In genomic region chr15:71275098-71275497, GRCh38 we compare ENCODE assay signal across 13 cellular contexts.
DNase-seq lines count a peak whose midpoint lies in the region; ATAC-seq and TF ChIP-seq lines count a peak whose summit lies in the region.
"Had no signal": no experiment of that assay in that cellular context is flagged by ENCODE, and none has a peak within 500 bp of the region (broad histone marks: within the 10 kb centered on the region; RNA-seq: fewer than 3 reads in every experiment).

No MANE protein-coding gene starts in this region.

- H2AFZ ChIP-seq in HCT116 (ENCODE audit: low read depth, low read length, poor library complexity, severe bottlenecking): no peak overlapping the region

- TF ChIP-seq CTCF in HCT116 (IDR thresholded peaks at IDR 0.05 in 2 of 3, conservative IDR thresholded peaks at IDR 0.05 in 1 of 3; ENCODE audit: borderline replicate concordance in 1 of 3, insufficient read depth in 1 of 3, low read depth in 2 of 3, low read length in 2 of 3): no peak
- no peak for TF ChIP-seq CTCF in foreskin keratinocyte (conservative IDR thresholded peaks at IDR 0.05)

- no peak for TF ChIP-seq POLR2A in HCT116 (IDR thresholded peaks at IDR 0.05; ENCODE audit: borderline replicate concordance, extremely low read depth, insufficient read depth, insufficient read length)

- H3K4me1 ChIP-seq in HCT116 (ENCODE audit: control insufficient read depth in 1 of 2, insufficient read depth in 2 of 2, low read length in 2 of 2) (peaks cover 51% of the 10 kb centered on the region in 2 experiments), foreskin keratinocyte (peaks cover 47% of the 10 kb centered on the region)

- DNase-seq in HCT116 (ENCODE audit: low read depth, low spot score) (no peak), amniotic epithelial cell (ENCODE audit: low read depth) (peak; percentile 44), foreskin keratinocyte (peak in 1 of 2 donors; percentile 66), smooth muscle cell of the brain vasculature (ENCODE audit: low read depth, low spot score) (peak; percentile 83), left lobe of liver (ENCODE audit: low spot score) (no peak)
- no peak for DNase-seq in stimulated activated naive B cell treated with anti-CD40 and anti-IgM and Interleukin-4, amounts not matched to agents 10 μg/mL and 1 μg/mL and 100 μg/mL, for 72 hours
- DNase-seq: activated naive CD4-positive, alpha-beta T cell treated with anti-CD3 and anti-CD28 coated beads for 36 hours; DMS153; naive B cell; NCI-H1417; T-helper 2 cell had no signal

- no peak overlapping the region for H3K27ac Mint-ChIP-seq in stimulated activated naive B cell treated with anti-CD40 and anti-IgM and Interleukin-4, amounts not matched to agents 10 μg/mL and 1 μg/mL and 100 μg/mL, for 72 hours
- H3K27ac Mint-ChIP-seq: activated naive CD4-positive, alpha-beta T cell treated with anti-CD3 and anti-CD28 coated beads for 36 hours; naive B cell had no signal

- ATAC-seq in HCT116 (no peak), foreskin keratinocyte (no peak), GM18520 (IDR thresholded peaks at IDR 0.05; ENCODE audit: unreplicated experiment) (no peak), left lobe of liver (no peak), GM21786 (IDR thresholded peaks at IDR 0.05; ENCODE audit: unreplicated experiment) (no peak)
- ATAC-seq in stimulated activated naive B cell treated with anti-CD40 and anti-IgM and Interleukin-4, amounts not matched to agents 10 μg/mL and 1 μg/mL and 100 μg/mL, for 72 hours (replicated peaks): no peak

- H3K27ac ChIP-seq in HCT116 (ENCODE audit: low read depth, low read length): peak overlapping the region; percentile 43; the same call in 1 of the 2 replicates
- H3K27ac ChIP-seq in foreskin keratinocyte: peak overlapping the region; percentile 78

- CTCF ChIA-PET in HCT116 (lab: Charles Lee): no interaction called here

- RAD21 ChIA-PET in HCT116 (lab: Charles Lee; ENCODE audit: low non-redundant PET in 1 of 2, low total read pairs in 2 of 2, uncharacterized antibody in 2 of 2, unreplicated experiment in 2 of 2): no interaction called here

- peaks cover 5% of the 10 kb centered on the region in 2 donors for H3K9me3 Mint-ChIP-seq in stimulated activated naive B cell treated with anti-CD40 and anti-IgM and Interleukin-4, amounts not matched to agents 10 μg/mL and 1 μg/mL and 100 μg/mL, for 72 hours

- H3K36me3 Mint-ChIP-seq in stimulated activated naive B cell treated with anti-CD40 and anti-IgM and Interleukin-4, amounts not matched to agents 10 μg/mL and 1 μg/mL and 100 μg/mL, for 72 hours: no peaks in the 10 kb centered on the region

- no peaks in the 10 kb centered on the region for H3K9me3 ChIP-seq in HCT116 (ENCODE audit: control insufficient read depth in 1 of 2, insufficient read depth in 1 of 2, low read depth in 1 of 2, low read length in 2 of 2)

- no peak overlapping the region for H3K4me2 ChIP-seq in HCT116 (ENCODE audit: low read length)

- H3K4me1 Mint-ChIP-seq in stimulated activated naive B cell treated with anti-CD40 and anti-IgM and Interleukin-4, amounts not matched to agents 10 μg/mL and 1 μg/mL and 100 μg/mL, for 72 hours: no peaks in the 10 kb centered on the region
- H3K4me1 Mint-ChIP-seq: naive B cell had no signal

- H3K36me3 ChIP-seq in HCT116 (ENCODE audit: control insufficient read depth in 1 of 2, insufficient read depth in 2 of 2, low read length in 2 of 2): no peaks in the 10 kb centered on the region

- intact Hi-C loops in HCT116 (cut with micrococcal nuclease): no loop called here

- TF ChIP-seq RAD21 in HCT116 (IDR thresholded peaks at IDR 0.05; ENCODE audit: low read depth): no peak

- H3K4me3 Mint-ChIP-seq in stimulated activated naive B cell treated with anti-CD40 and anti-IgM and Interleukin-4, amounts not matched to agents 10 μg/mL and 1 μg/mL and 100 μg/mL, for 72 hours: no peak overlapping the region
- H3K4me3 Mint-ChIP-seq: activated naive CD4-positive, alpha-beta T cell treated with anti-CD3 and anti-CD28 coated beads for 36 hours; naive B cell had no signal

- H3K27me3 Mint-ChIP-seq in stimulated activated naive B cell treated with anti-CD40 and anti-IgM and Interleukin-4, amounts not matched to agents 10 μg/mL and 1 μg/mL and 100 μg/mL, for 72 hours: no peaks in the 10 kb centered on the region

- no peaks in the 10 kb centered on the region for H4K20me1 ChIP-seq in HCT116 (ENCODE audit: insufficient read depth)

- BruUV-seq in HCT116 (replicated peaks; lab: Mats Ljungman, UMichigan): no TSS peak

- H3K27me3 ChIP-seq in HCT116 (ENCODE audit: insufficient read depth, low read length): no peaks in the 10 kb centered on the region
- H3K27me3 ChIP-seq in foreskin keratinocyte: no peaks in the 10 kb centered on the region

- H3K9ac ChIP-seq in HCT116 (ENCODE audit: low read length): no peak overlapping the region

- POLR2A ChIA-PET in HCT116 (lab: Charles Lee): no interaction called here

- no peaks in the 10 kb centered on the region for H3K79me2 ChIP-seq in HCT116 (ENCODE audit: insufficient read depth, low read length)

- H3K9me2 ChIP-seq in HCT116 (ENCODE audit: insufficient read depth): no peaks in the 10 kb centered on the region

- H3K4me3 ChIP-seq in HCT116 (replicated peaks in 1 of 2; ENCODE audit: low read depth in 1 of 2, low read length in 2 of 2): no peak overlapping the region

TF ChIP-seq in HCT116, 20 proteins besides CTCF, POLR2A, EP300 and RAD21:
- TF ChIP-seq, protein P1, sequence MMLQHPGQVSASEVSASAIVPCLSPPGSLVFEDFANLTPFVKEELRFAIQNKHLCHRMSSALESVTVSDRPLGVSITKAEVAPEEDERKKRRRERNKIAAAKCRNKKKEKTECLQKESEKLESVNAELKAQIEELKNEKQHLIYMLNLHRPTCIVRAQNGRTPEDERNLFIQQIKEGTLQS (IDR thresholded peaks at IDR 0.05): no peak
- TF ChIP-seq SRF (IDR thresholded peaks at IDR 0.05; ENCODE audit: low read depth): no peak
- TF ChIP-seq SIN3A (IDR thresholded peaks at IDR 0.05; ENCODE audit: low read depth): no peak
- no peak for TF ChIP-seq EZH2phosphoT487 (IDR thresholded peaks at IDR 0.05; ENCODE audit: borderline replicate concordance)
- no peak for TF ChIP-seq ZFX (IDR thresholded peaks at IDR 0.05)
- no peak for TF ChIP-seq ZNF274 (IDR thresholded peaks at IDR 0.05; ENCODE audit: low read depth, low read length)
- TF ChIP-seq, protein P2, sequence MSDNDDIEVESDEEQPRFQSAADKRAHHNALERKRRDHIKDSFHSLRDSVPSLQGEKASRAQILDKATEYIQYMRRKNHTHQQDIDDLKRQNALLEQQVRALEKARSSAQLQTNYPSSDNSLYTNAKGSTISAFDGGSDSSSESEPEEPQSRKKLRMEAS (IDR thresholded peaks at IDR 0.05): no peak
- no peak for TF ChIP-seq TCF7L2 (IDR thresholded peaks at IDR 0.05; ENCODE audit: borderline replicate concordance, extremely low read depth, insufficient read depth, insufficient read length)

Comparison
In these comparisons a context has a peak if more than half of its experiments do, and no peak if none do; other contexts are left out.
1. DNase-seq: peak in amniotic epithelial cell (single experiment) and smooth muscle cell of the brain vasculature (single experiment); none in HCT116 (single experiment), stimulated activated naive B cell treated with anti-CD40 and anti-IgM and Interleukin-4, amounts not matched to agents 10 μg/mL and 1 μg/mL and 100 μg/mL, for 72 hours (single experiment) and left lobe of liver (single experiment).